ENCODE assay signal across 1 cellular context in genomic region chr9:128551652-128552152, GRCh38.
TF ChIP-seq lines count a peak whose summit lies in the region.

No MANE protein-coding gene starts in this region.

TF ChIP-seq in HEK293, 187 proteins besides CTCF, POLR2A, EP300 and RAD21 (continued from another document):
- TF ChIP-seq PRDM10 (tag by site-specific recombination; IDR thresholded peaks at IDR 0.05) (no peak), ATF2 (tag by site-specific recombination; IDR thresholded peaks at IDR 0.05; ENCODE audit: low read depth) (0 out of 2 replicates have a peak, but pooled peaks have one; percentile 6), ZNF701 (tag by site-specific recombination; IDR thresholded peaks at IDR 0.05) (no peak)
